ENCODE assay signal across 8 cellular contexts in genomic region chr16:30760577-30761426, GRCh38. TPM values are rescaled to one million over a fixed set of nuclear protein-coding genes. Genes with fewer than 3 reads are reported as not detected.
DNase-seq lines count a peak whose midpoint lies in the region; ATAC-seq and TF ChIP-seq lines count a peak whose summit lies in the region.

No MANE protein-coding gene starts in this region.

- H3K27ac ChIP-seq in RWPE1, result peak overlapping the region; percentile 83
- H3K27ac ChIP-seq in fibroblast of lung (ENCODE audit: insufficient read depth, low read length), result peak overlapping the region; percentile 92

- CTCF ChIA-PET in RWPE1 (lab: Yijun Ruan, JAX), result no interaction called here

- H3K9me3 ChIP-seq in fibroblast of lung (ENCODE audit: control insufficient read depth, insufficient read depth, low read depth, low read length), result no peaks in the 10 kb centered on the region

- TF ChIP-seq CTCF in GM12865 (IDR thresholded peaks at IDR 0.05; ENCODE audit: insufficient read depth, low read depth, low read length, missing control alignments) (no peak), RWPE1 (conservative IDR thresholded peaks at IDR 0.05; ENCODE audit: low read depth) (no peak), fibroblast of lung (conservative IDR thresholded peaks at IDR 0.05 in 1 of 2, IDR thresholded peaks at IDR 0.05 in 1 of 2; ENCODE audit: low read depth in 1 of 2, low read length in 2 of 2) (no peak)

- intact Hi-C loops in posterior vena cava (cut with DNase I), result no loop called here

- no peaks in the 10 kb centered on the region for H4K20me1 ChIP-seq in fibroblast of lung (ENCODE audit: control insufficient read depth, extremely low read depth, insufficient read depth, low read length)

- POLR2A ChIA-PET in RWPE1 (lab: Yijun Ruan, JAX; ENCODE audit: low non-redundant PET), result interaction anchor here (0.8 kb wide), 1 partner anchor 13 kb away, joined by 3 read pairs; the partner anchor contains the start of gene PHKG2

- H2AFZ ChIP-seq in fibroblast of lung (ENCODE audit: low read length), result peak overlapping the region; percentile 97

- peaks cover 33% of the 10 kb centered on the region for H3K36me3 ChIP-seq in fibroblast of lung (ENCODE audit: control insufficient read depth, insufficient read depth, low read length)

- no peak for ATAC-seq in GM18907 (IDR thresholded peaks at IDR 0.05; ENCODE audit: unreplicated experiment)
- ATAC-seq in HG02759 (IDR thresholded peaks at IDR 0.05; ENCODE audit: unreplicated experiment), result no peak
- no peak for ATAC-seq in HG02973 (IDR thresholded peaks at IDR 0.05; ENCODE audit: unreplicated experiment)

- peak overlapping the region; percentile 98 for H3K4me2 ChIP-seq in fibroblast of lung (ENCODE audit: extremely low read depth, insufficient read depth, low read length)

- H3K4me1 ChIP-seq in fibroblast of lung (ENCODE audit: control insufficient read depth, extremely low read depth, insufficient read depth, low read length), result peaks cover 14% of the 10 kb centered on the region

- H3K79me2 ChIP-seq in fibroblast of lung (ENCODE audit: control insufficient read depth, insufficient read depth, low read length), result peaks cover 26% of the 10 kb centered on the region

- peak overlapping the region; percentile 67 for H3K9ac ChIP-seq in fibroblast of lung (ENCODE audit: insufficient read depth, low read length)

- peak overlapping the region; percentile 89 for H3K4me3 ChIP-seq in GM12865 (ENCODE audit: low read depth, low read length)
- peak overlapping the region; percentile 81 to 95 (median 88) for H3K4me3 ChIP-seq in fibroblast of lung (replicated peaks in 1 of 4; ENCODE audit: control extremely low read depth in 1 of 4, insufficient read depth in 1 of 4, low read depth in 3 of 4, low read length in 4 of 4)

- H3K27me3 ChIP-seq in fibroblast of lung (ENCODE audit: control insufficient read depth, insufficient read depth, low read length), result no peaks in the 10 kb centered on the region

- DNase-seq in GM12865 (ENCODE audit: low read depth) (no peak), RWPE1 (ENCODE audit: low spot score) (no peak), fibroblast of lung (ENCODE audit: low read depth in 2 of 2) (no peak), posterior vena cava (ENCODE audit: low spot score) (peak; percentile 80), pons (ENCODE audit: low spot score) (no peak)

RNA-seq across cellular contexts. Expression of gene CFAP119, which starts 1.1 kb away (rescaled TPM):
- total RNA-seq in fibroblast of lung, result 0.77 and 1.3 TPM in 2 replicates
- 1.5 and 2.0 TPM in 2 replicates for polyA plus RNA-seq in fibroblast of lung
- polyA plus RNA-seq in fibroblast of lung (2012), result 2.4 and 3.7 TPM in 2 replicates
- 0.39 and 4.0 TPM in 2 replicates for polyA minus RNA-seq in fibroblast of lung (ENCODE audit: low replicate concordance)
- total RNA-seq in posterior vena cava, result 1 to 10 TPM; 1.2 TPM

RNA-seq across cellular contexts. Expression of gene RNF40, which starts 1.3 kb away (rescaled TPM):
- 56.8 TPM in 2 replicates for total RNA-seq in fibroblast of lung
- polyA plus RNA-seq in fibroblast of lung, result 42.0 and 68.2 TPM in 2 replicates
- polyA plus RNA-seq in fibroblast of lung (2012), result 49.9 and 73.9 TPM in 2 replicates
- 107 and 130 TPM in 2 replicates for polyA minus RNA-seq in fibroblast of lung (ENCODE audit: low replicate concordance)
- total RNA-seq in posterior vena cava, result 10 to 100 TPM; 60.9 to 66.5 TPM

RNA-seq across cellular contexts. Expression of gene PHKG2, which starts 12.6 kb away (rescaled TPM):
- total RNA-seq in fibroblast of lung (11.8 and 15.4 TPM in 2 replicates), posterior vena cava (10 to 100 TPM; 13.0 to 13.9 TPM)
- 19.4 and 23.8 TPM in 2 replicates for polyA plus RNA-seq in fibroblast of lung
- 19.2 and 24.2 TPM in 2 replicates for polyA plus RNA-seq in fibroblast of lung (2012)
- polyA minus RNA-seq in fibroblast of lung (ENCODE audit: low replicate concordance), result 31.4 and 31.6 TPM in 2 replicates

RNA-seq across cellular contexts. Expression of gene ZNF629, which starts 26.2 kb away (rescaled TPM):
- 6.4 and 7.3 TPM in 2 replicates for total RNA-seq in fibroblast of lung
- polyA plus RNA-seq in fibroblast of lung, result 5.8 and 6.2 TPM in 2 replicates
- polyA plus RNA-seq in fibroblast of lung (2012), result 13.5 and 14.3 TPM in 2 replicates
- 12.2 and 15.9 TPM in 2 replicates for polyA minus RNA-seq in fibroblast of lung (ENCODE audit: low replicate concordance)
- 10 to 100 TPM; 10.1 to 11.2 TPM for total RNA-seq in posterior vena cava
